1 cellular context compared by ENCODE assay signal in genomic region chr6:109342564-109342963, GRCh38.
TF ChIP-seq lines count a peak whose summit lies in the region.

No MANE protein-coding gene starts in this region.

TF ChIP-seq in GM23338, 12 proteins besides CTCF, POLR2A, EP300 and RAD21 (continued from another document):
- TF ChIP-seq REST (IDR thresholded peaks at IDR 0.05; ENCODE audit: unreplicated experiment), result no peak
- no peak for TF ChIP-seq STAT1 (IDR thresholded peaks at IDR 0.05; ENCODE audit: unreplicated experiment)
- TF ChIP-seq JUNB (IDR thresholded peaks at IDR 0.05; ENCODE audit: unreplicated experiment), result no peak
- TF ChIP-seq EZH2phosphoT487 (IDR thresholded peaks at IDR 0.05; ENCODE audit: unreplicated experiment), result no peak
- TF ChIP-seq ZNF114 (CRISPR knock-in tag; IDR thresholded peaks at IDR 0.05), result no peak
- TF ChIP-seq NANOG (IDR thresholded peaks at IDR 0.05; ENCODE audit: borderline replicate concordance), result no peak
